Comparison of ENCODE assay signal across 8 cellular contexts in the genomic region with DNA sequence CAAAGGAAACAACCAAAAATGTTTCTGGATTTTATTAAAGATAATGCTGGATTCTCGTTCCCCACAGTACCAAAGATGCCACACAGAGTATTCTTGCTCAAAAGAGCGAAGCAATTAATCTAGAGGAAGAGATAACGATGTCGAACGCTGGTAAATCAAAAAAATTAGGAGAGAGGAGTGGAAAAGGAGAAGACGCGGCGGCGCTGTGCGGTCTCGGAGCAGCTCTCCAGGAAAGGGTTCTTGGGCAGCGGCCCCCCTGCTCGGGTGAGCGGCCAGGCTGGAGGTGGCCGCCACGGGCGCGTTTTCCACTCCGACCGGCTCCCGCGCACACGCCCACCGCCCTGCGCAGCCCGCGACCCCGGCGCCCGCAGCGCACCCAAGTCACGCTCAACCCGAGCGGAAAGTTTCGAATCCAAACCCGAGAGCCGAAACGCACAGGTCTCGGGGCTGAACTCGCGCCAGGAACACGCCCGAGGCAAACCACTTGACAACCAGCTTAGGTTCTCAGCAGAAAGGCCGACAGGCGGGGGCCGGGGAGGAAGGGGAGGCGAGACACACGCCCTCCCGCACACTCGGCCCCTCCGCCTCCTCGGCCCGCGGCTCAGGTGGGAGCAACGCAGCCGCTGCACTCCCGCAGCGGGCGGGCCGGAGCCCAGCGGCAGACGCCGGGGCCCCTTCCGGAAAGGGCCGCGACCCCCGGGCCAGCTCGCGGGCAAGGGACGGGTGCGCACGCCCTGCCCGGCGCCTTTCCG. TPM values are rescaled to one million over a fixed set of nuclear protein-coding genes. Genes with fewer than 3 reads are reported as not detected.
DNase-seq lines count a peak whose midpoint lies in the region; ATAC-seq and TF ChIP-seq lines count a peak whose summit lies in the region.

No MANE protein-coding gene starts in this region.

- H3K36me3 ChIP-seq in left ventricle myocardium inferior (no peaks in the 10 kb centered on the region), vagina (no peaks in the 10 kb centered on the region)

- H3K27ac ChIP-seq in left ventricle myocardium inferior (replicated peaks) (peak overlapping the region; percentile 88), vagina (peak overlapping the region; percentile 81)

- peak overlapping the region; percentile 97 for H3K27ac Mint-ChIP-seq in progenitor cell of endocrine pancreas

- H3K4me3 Mint-ChIP-seq in progenitor cell of endocrine pancreas (ENCODE audit: low read depth): peak overlapping the region; percentile 94

- H3K27me3 Mint-ChIP-seq in progenitor cell of endocrine pancreas: no peaks in the 10 kb centered on the region

- peaks cover 4% of the 10 kb centered on the region for H3K9me3 Mint-ChIP-seq in progenitor cell of endocrine pancreas (ENCODE audit: low read depth)

- peak overlapping the region; percentile 97 for H3K4me3 ChIP-seq in left ventricle myocardium inferior
- peak overlapping the region; percentile 91 to 99 for H3K4me3 ChIP-seq in vagina

- H3K27me3 ChIP-seq in left ventricle myocardium inferior (ENCODE audit: low read depth): no peaks in the 10 kb centered on the region
- H3K27me3 ChIP-seq in vagina: no peaks in the 10 kb centered on the region

- intact Hi-C loops in left ventricle myocardium inferior (cut with micrococcal nuclease) (no loop called here), vagina (cut with DNase I) (no loop called here)

- DNase-seq in DMS153 treated with DMSO at 0.1 percent for 48 hours (lab: John Stamatoyannopoulos, UW; ENCODE audit: unreplicated experiment) (peak; percentile 36), HuH-7 (ENCODE audit: low spot score) (peak; percentile 72), SKM-1 treated with dmso at 0.1 percent for 144 hours (lab: John Stamatoyannopoulos, UW; ENCODE audit: unreplicated experiment) (peak; percentile 29), amniotic epithelial cell (ENCODE audit: low read depth) (peak; percentile 32), left ventricle myocardium inferior (peak; percentile 67), progenitor cell of endocrine pancreas (ENCODE audit: low spot score, unreplicated experiment) (peak; percentile 42), vagina (ENCODE audit: extremely low spot score in 2 of 2) (no peak)

- no peak for TF ChIP-seq POLR2A in vagina (IDR thresholded peaks at IDR 0.05)

- peaks cover 9% of the 10 kb centered on the region for H3K4me1 Mint-ChIP-seq in progenitor cell of endocrine pancreas (ENCODE audit: low read depth)

- peak; percentile 38 for ATAC-seq in GM21526 (IDR thresholded peaks at IDR 0.05; ENCODE audit: low FRiP score, unreplicated experiment)

- peaks cover 7% of the 10 kb centered on the region for H3K36me3 Mint-ChIP-seq in progenitor cell of endocrine pancreas (ENCODE audit: insufficient read depth)

- no peaks in the 10 kb centered on the region for H3K9me3 ChIP-seq in left ventricle myocardium inferior (replicated peaks)
- H3K9me3 ChIP-seq in vagina: no peaks in the 10 kb centered on the region

- no peak for TF ChIP-seq CTCF in left ventricle myocardium inferior (IDR thresholded peaks at IDR 0.05; ENCODE audit: borderline replicate concordance)
- no peak for TF ChIP-seq CTCF in progenitor cell of endocrine pancreas (IDR thresholded peaks at IDR 0.05; ENCODE audit: unreplicated experiment)
- TF ChIP-seq CTCF in vagina (IDR thresholded peaks at IDR 0.05): no peak

- H3K4me1 ChIP-seq in left ventricle myocardium inferior: peaks cover 21% of the 10 kb centered on the region
- peaks cover 15% of the 10 kb centered on the region for H3K4me1 ChIP-seq in vagina

RNA-seq across cellular contexts. Expression of gene SRPK2, which starts 0.9 kb away (rescaled TPM):
- total RNA-seq in left ventricle myocardium inferior: 34.3 TPM
- 78.8 and 79.3 TPM in 2 replicates for total RNA-seq in progenitor cell of endocrine pancreas
- total RNA-seq in vagina: 47.1 TPM

Comparison
In these comparisons a context has a peak if more than half of its experiments do, and no peak if none do; other contexts are left out.
1. DNase-seq: peak in DMS153 treated with DMSO at 0.1 percent for 48 hours (single experiment), HuH-7 (single experiment), SKM-1 treated with dmso at 0.1 percent for 144 hours (single experiment), amniotic epithelial cell (single experiment), left ventricle myocardium inferior (single experiment) and progenitor cell of endocrine pancreas (single experiment); none in vagina (0 of 2).